In the genomic region with DNA sequence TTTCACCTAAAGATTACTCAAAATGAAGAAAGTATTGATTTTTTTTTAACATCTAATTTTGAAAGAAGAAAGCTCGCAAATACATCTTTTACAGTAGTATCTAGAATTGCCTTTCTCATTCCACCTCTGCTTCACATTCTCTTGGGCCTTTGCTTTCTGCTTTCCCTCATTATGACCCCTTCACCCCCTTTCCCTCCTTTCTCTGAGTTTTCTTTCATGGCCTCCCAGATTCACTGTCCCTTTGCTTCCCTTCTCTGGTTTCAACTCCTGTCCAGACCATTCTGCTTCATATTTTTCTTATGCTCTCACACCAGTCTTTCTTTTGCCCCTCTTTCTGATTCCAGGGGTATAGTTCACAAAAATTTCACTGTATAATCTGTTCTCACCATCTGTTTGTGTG, we compare ENCODE assay signal across 1 cellular context.
TF ChIP-seq lines count a peak whose summit lies in the region.

No MANE protein-coding gene starts in this region.

TF ChIP-seq in IMR-90, 13 proteins besides CTCF, POLR2A, EP300 and RAD21 (continued from another document):
- TF ChIP-seq SMC3 (IDR thresholded peaks at IDR 0.05; ENCODE audit: low read depth, low read length) (no peak), FOS (IDR thresholded peaks at IDR 0.05; ENCODE audit: low read depth, low read length) (no peak), BHLHE40 (IDR thresholded peaks at IDR 0.05; ENCODE audit: low read depth, low read length) (no peak), RFX5 (IDR thresholded peaks at IDR 0.05; ENCODE audit: low read depth, low read length) (no peak), RCOR1 (IDR thresholded peaks at IDR 0.05; ENCODE audit: insufficient replicate concordance, low read length) (no peak), MAZ (IDR thresholded peaks at IDR 0.05; ENCODE audit: borderline replicate concordance, low read depth, low read length) (no peak), MXI1 (IDR thresholded peaks at IDR 0.05; ENCODE audit: borderline replicate concordance, low read depth, low read length) (no peak)
- TF ChIP-seq, protein P1, sequence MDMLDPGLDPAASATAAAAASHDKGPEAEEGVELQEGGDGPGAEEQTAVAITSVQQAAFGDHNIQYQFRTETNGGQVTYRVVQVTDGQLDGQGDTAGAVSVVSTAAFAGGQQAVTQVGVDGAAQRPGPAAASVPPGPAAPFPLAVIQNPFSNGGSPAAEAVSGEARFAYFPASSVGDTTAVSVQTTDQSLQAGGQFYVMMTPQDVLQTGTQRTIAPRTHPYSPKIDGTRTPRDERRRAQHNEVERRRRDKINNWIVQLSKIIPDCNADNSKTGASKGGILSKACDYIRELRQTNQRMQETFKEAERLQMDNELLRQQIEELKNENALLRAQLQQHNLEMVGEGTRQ (IDR thresholded peaks at IDR 0.05; ENCODE audit: low read depth, low read length): no peak
